ENCODE assay signal across 13 cellular contexts in genomic region chr13:19345158-19345557, GRCh38.
DNase-seq lines count a peak whose midpoint lies in the region; ATAC-seq and TF ChIP-seq lines count a peak whose summit lies in the region.
"Had no signal": no experiment of that assay in that cellular context is flagged by ENCODE, and none has a peak within 500 bp of the region (broad histone marks: within the 10 kb centered on the region; RNA-seq: fewer than 3 reads in every experiment).

No MANE protein-coding gene starts in this region.

- TF ChIP-seq POLR2A in GM18505 (IDR thresholded peaks at IDR 0.05; ENCODE audit: borderline replicate concordance, extremely low read depth, insufficient read depth, insufficient read length), result no peak

- DNase-seq in NCI-H2081 treated with DMSO at 0.1 percent for 48 hours (lab: John Stamatoyannopoulos, UW) (no peak), OCI-M1 (lab: John Stamatoyannopoulos, UW) (no peak), SW 1271 (lab: John Stamatoyannopoulos, UW) (no peak)
- DNase-seq: brain microvascular endothelial cell; CD4-positive, CD25-positive, alpha-beta regulatory T cell; effector memory CD8-positive, alpha-beta T cell; NCI-H446 had no signal

- ATAC-seq in GM18505 (IDR thresholded peaks at IDR 0.05; ENCODE audit: unreplicated experiment) (peak; percentile 25), GM19397 (IDR thresholded peaks at IDR 0.05; ENCODE audit: unreplicated experiment) (peak; percentile 26), HG03025 (IDR thresholded peaks at IDR 0.05; ENCODE audit: low FRiP score, unreplicated experiment) (peak; percentile 27), esophagus mucosa (peak; percentile 17)
- ATAC-seq: left ventricle myocardium superior; naive thymus-derived CD4-positive, alpha-beta T cell had no signal
